20 cellular contexts compared by ENCODE assay signal in the genomic region with DNA sequence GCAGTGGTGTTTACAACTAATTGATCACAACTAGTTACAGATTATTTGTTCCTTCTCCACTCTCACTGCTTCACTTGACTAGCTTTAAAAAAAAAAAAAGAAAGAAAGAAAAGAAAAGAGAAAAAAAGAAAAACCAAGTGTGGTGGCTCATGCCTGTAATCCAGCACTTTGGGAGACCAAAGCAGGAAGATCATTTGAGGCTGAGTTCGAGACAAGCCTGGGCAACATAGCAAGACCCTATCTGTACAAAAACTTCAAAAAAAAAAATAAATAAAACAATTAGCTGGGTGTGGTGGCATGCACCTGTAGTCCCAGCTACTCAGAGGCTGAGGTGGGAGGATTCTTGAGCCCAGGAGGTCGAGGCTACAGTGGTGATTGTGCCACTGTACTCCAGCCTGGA.
"Had no signal": no experiment of that assay in that cellular context is flagged by ENCODE, and none has a peak within 500 bp of the region (broad histone marks: within the 10 kb centered on the region; RNA-seq: fewer than 3 reads in every experiment).

No MANE protein-coding gene starts in this region.

- H3K36me3 ChIP-seq: sigmoid colon, suprapubic skin, upper lobe of left lung had no signal

- H3K27me3 Mint-ChIP-seq: activated CD4-positive, alpha-beta T cell treated with anti-CD3 and anti-CD28 coated beads for 36 hours; activated naive CD8-positive, alpha-beta T cell; naive B cell had no signal

- DNase-seq: activated CD4-positive, alpha-beta T cell treated with anti-CD3 and anti-CD28 coated beads for 36 hours; activated effector memory CD4-positive, alpha-beta T cell treated with anti-CD3 and anti-CD28 coated beads, Interleukin-2, amount 50 U/mL, for 16 hours; activated T-cell treated with anti-CD3 and anti-CD28 coated beads for 4 hours; amygdala; cerebellar nuclear complex; left colon; midbrain; naive B cell; occipital lobe; psoas muscle; stimulated activated CD4-positive, alpha-beta T cell treated with anti-CD3 and anti-CD28 coated beads, Interleukin-2, amount 100 ng/mL, for 24 hours; stimulated activated naive CD4-positive, alpha-beta T cell treated with Interleukin-2 at 50 U/mL for 16 hours; T1000; upper lobe of left lung had no signal

- H3K4me3 Mint-ChIP-seq: activated CD4-positive, alpha-beta T cell treated with anti-CD3 and anti-CD28 coated beads for 36 hours; activated naive CD8-positive, alpha-beta T cell; brain; naive B cell had no signal

- H3K9me3 Mint-ChIP-seq: brain, naive B cell had no signal

- H3K4me3 ChIP-seq: lung, psoas muscle, sigmoid colon, suprapubic skin, upper lobe of left lung had no signal

- ATAC-seq: activated CD4-positive, alpha-beta T cell treated with anti-CD3 and anti-CD28 coated beads for 36 hours; esophagus mucosa; left colon; psoas muscle had no signal

- H3K36me3 Mint-ChIP-seq: activated naive CD8-positive, alpha-beta T cell; naive B cell had no signal

- H3K9me3 ChIP-seq: psoas muscle, sigmoid colon, suprapubic skin, upper lobe of left lung had no signal

- H3K27ac ChIP-seq: psoas muscle, suprapubic skin had no signal

- H3K27ac Mint-ChIP-seq: activated CD4-positive, alpha-beta T cell treated with anti-CD3 and anti-CD28 coated beads for 36 hours; activated naive CD8-positive, alpha-beta T cell had no signal

- H3K27me3 ChIP-seq: sigmoid colon, suprapubic skin, upper lobe of left lung had no signal
